1 cellular context compared by ENCODE assay signal in the genomic region with DNA sequence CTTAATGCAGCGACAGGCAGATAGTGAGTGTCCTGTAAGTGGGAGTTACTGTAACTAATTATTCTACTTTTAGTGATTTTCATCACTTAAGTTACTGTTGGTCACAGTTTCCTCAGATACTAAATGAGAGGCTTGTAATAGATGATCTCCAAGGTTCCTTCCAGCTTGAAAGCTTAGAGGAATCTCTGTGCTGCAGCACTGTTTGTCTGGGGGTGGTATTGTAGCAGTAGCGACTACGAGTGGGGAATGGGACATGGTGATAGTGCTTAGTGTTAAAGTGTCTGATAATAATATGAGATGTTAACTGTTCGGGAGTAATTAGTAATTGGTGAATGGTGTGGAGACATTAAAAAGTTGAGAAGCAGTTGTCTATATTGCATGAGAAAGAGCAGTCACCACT.
TF ChIP-seq lines count a peak whose summit lies in the region.

No MANE protein-coding gene starts in this region.

TF ChIP-seq in HepG2, 621 proteins besides CTCF, POLR2A, EP300 and RAD21:
- TF ChIP-seq REPIN1 (CRISPR knock-in tag; IDR thresholded peaks at IDR 0.05; ENCODE audit: borderline replicate concordance, low read depth) (no peak), RBM22 (optimal IDR thresholded peaks at IDR 0.05; ENCODE audit: low read length) (peak; percentile 68)
